8 cellular contexts compared by ENCODE assay signal in the genomic region with DNA sequence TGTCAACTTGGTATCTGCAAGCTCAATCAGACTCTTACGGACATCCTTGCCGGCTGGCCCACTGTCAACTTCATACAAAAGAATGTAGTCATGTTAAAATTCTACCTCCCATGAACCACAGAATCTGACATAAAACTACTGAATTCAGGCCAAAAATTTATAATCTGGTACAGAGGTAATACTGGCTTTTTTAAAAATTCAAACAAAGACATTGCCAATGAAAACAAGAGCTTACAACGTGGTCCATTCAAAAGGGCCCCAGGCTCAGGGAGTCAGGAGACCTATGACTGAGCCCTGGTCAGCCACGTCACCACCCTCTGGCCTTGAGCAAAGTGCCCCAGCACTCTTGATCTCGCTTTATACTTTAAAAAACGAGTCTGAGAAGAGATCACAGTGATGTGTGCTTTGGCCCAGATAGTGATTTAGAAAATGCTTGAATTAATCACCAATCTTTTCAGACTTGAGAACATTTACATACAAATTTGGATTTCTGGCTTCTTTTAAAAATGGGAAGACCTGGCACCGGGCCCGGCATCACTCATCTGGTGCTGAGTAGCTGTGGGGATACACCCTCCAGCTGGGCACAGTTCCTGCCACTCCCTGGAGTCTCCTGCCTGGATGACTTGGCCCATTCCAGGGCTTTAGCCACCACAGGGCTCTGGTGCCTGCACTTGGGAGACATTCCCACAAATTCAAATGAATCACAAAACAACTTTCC.
A peak's percentile ranks its signal among the peaks of the same experiment; 100 is the strongest.
DNase-seq lines count a peak whose midpoint lies in the region; ATAC-seq lines count a peak whose summit lies in the region.

No MANE protein-coding gene starts in this region.

- H3K27ac Mint-ChIP-seq in activated naive CD4-positive, alpha-beta T cell treated with anti-CD3 and anti-CD28 coated beads, Interleukin-2, amount 50 U/mL, for 72 hours: peak overlapping the region; percentile 49 to 81

- H3K36me3 Mint-ChIP-seq in activated naive CD4-positive, alpha-beta T cell treated with anti-CD3 and anti-CD28 coated beads, Interleukin-2, amount 50 U/mL, for 72 hours: peaks cover 0 to 17% of the 10 kb centered on the region in 2 donors

- H3K9me3 Mint-ChIP-seq in activated naive CD4-positive, alpha-beta T cell treated with anti-CD3 and anti-CD28 coated beads, Interleukin-2, amount 50 U/mL, for 72 hours: no peaks in the 10 kb centered on the region

- DNase-seq in activated naive CD4-positive, alpha-beta T cell treated with anti-CD3 and anti-CD28 coated beads, Interleukin-2, amount 50 U/mL, for 72 hours (ENCODE audit: low spot score in 2 of 2): no peak
- no peak for DNase-seq in activated naive CD4-positive, alpha-beta T cell (lab: John Stamatoyannopoulos, UW)
- peak; percentile 47 to 57 for DNase-seq in hippocampal formation (lab: John Stamatoyannopoulos, UW)
- DNase-seq in stromal cell of bone marrow (ENCODE audit: low read depth): peak; percentile 97
- no peak for DNase-seq in OCI-M1 (lab: John Stamatoyannopoulos, UW)
- no peak for DNase-seq in stimulated activated naive CD4-positive, alpha-beta T cell (lab: John Stamatoyannopoulos, UW)

- peak; percentile 52 to 56 for ATAC-seq in activated naive CD4-positive, alpha-beta T cell treated with anti-CD3 and anti-CD28 coated beads, Interleukin-2, amount 50 U/mL, for 72 hours
- no peak for ATAC-seq in GM19463 (IDR thresholded peaks at IDR 0.05; ENCODE audit: unreplicated experiment)

- peak overlapping the region; percentile 62 for H3K27ac ChIP-seq in angular gyrus (ENCODE audit: low read depth, low read length)

Comparison
In these comparisons a context has a peak if more than half of its experiments do, and no peak if none do; other contexts are left out.
1. DNase-seq: peak in hippocampal formation (2 of 2) and stromal cell of bone marrow (single experiment); none in activated naive CD4-positive, alpha-beta T cell treated with anti-CD3 and anti-CD28 coated beads, Interleukin-2, amount 50 U/mL, for 72 hours (0 of 2), activated naive CD4-positive, alpha-beta T cell (0 of 4), OCI-M1 (single experiment) and stimulated activated naive CD4-positive, alpha-beta T cell (0 of 6).